In the genomic region with DNA sequence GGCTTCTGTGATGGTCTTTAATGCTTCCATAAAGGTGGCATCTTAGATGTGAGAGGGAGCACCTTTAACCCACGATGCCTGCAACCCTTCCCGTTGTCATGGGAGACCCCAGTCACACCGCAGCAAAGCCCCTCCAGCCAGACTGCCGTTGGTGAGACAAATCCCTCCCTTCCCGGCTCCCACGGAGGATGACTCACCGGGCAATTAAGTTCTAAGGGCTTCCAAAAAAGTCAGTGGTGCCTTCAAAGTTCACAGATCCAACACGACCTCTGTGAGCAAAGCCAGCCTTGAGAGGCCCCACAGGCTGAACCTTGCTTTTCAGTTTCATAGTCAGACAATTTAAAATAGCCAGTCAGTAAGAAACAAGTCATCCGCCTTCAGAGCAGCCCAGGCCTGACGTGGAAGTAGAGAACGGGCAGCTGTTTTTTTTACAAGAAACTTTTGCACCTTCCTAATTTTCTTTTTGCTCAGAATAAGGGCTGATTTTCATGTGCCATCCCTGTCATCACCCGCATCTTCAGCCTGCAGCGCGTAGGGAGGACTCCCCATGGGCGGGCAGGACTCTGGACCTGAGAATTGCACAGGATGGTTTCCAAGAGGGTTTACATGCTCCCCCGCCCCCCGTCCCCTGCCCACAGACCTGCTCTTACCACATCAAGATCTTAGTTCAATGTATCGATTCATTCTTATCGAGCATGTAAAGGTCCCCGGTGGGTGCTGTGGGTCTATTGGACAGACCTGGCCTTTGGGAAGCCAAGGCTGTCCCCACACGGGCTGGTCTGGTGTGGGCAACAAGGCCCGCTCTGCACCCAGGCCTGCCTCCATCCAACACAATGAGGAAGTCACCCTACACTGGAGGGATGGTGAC, we compare ENCODE assay signal across 1 cellular context.
TF ChIP-seq lines count a peak whose summit lies in the region.

No MANE protein-coding gene starts in this region.

TF ChIP-seq in K562, 482 proteins besides CTCF, POLR2A, EP300 and RAD21:
- 0 out of 2 replicates have a peak, but pooled peaks have one; percentile 14 for TF ChIP-seq SPI1 (IDR thresholded peaks at IDR 0.05; ENCODE audit: borderline replicate concordance, low read depth, low read length)
- TF ChIP-seq CBFA2T2 (conservative IDR thresholded peaks at IDR 0.05) = no peak
- no peak for TF ChIP-seq VEZF1 (CRISPR knock-in tag; IDR thresholded peaks at IDR 0.05)
- TF ChIP-seq ZBED1 (IDR thresholded peaks at IDR 0.05) = no peak
- TF ChIP-seq, protein P1, sequence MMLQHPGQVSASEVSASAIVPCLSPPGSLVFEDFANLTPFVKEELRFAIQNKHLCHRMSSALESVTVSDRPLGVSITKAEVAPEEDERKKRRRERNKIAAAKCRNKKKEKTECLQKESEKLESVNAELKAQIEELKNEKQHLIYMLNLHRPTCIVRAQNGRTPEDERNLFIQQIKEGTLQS (IDR thresholded peaks at IDR 0.05) = peak; percentile 40
- TF ChIP-seq, protein P1 (CRISPR knock-in tag; conservative IDR thresholded peaks at IDR 0.05) = no peak
- TF ChIP-seq AFF1 (IDR thresholded peaks at IDR 0.05; ENCODE audit: low read depth in 1 of 2, partially characterized antibody in 2 of 2) = no peak
TF ChIP-seq in K562: peak in this region for 2.
